8 cellular contexts compared by ENCODE assay signal in genomic region chr17:82457071-82457789, GRCh38. TPM values are rescaled to one million over a fixed set of nuclear protein-coding genes. Genes with fewer than 3 reads are reported as not detected.
DNase-seq lines count a peak whose midpoint lies in the region; ATAC-seq lines count a peak whose summit lies in the region.

No MANE protein-coding gene starts in this region.

- H3K4me1 Mint-ChIP-seq in activated T-cell treated with anti-CD3 and anti-CD28 coated beads, Interleukin-2, amount 50 U/mL, for 72 hours (ENCODE audit: low read depth): peaks cover 33% of the 10 kb centered on the region
- peaks cover 25% of the 10 kb centered on the region for H3K4me1 Mint-ChIP-seq in activated naive CD8-positive, alpha-beta T cell treated with anti-CD3 and anti-CD28 coated beads for 36 hours

- H3K27ac Mint-ChIP-seq in activated T-cell treated with anti-CD3 and anti-CD28 coated beads, Interleukin-2, amount 50 U/mL, for 72 hours: peak overlapping the region; percentile 99
- peak overlapping the region; percentile 93 for H3K27ac Mint-ChIP-seq in activated naive CD8-positive, alpha-beta T cell treated with anti-CD3 and anti-CD28 coated beads for 36 hours

- ATAC-seq in activated T-cell treated with anti-CD3 and anti-CD28 coated beads, Interleukin-2, amount 50 U/mL, for 72 hours (replicated peaks in 1 of 2): no peak

- peak overlapping the region; percentile 89; the same call in 1 of the 2 replicates for H3K9ac ChIP-seq in iPS-20b (ENCODE audit: low read depth, low read length)

- no peaks in the 10 kb centered on the region for H3K9me3 ChIP-seq in iPS-20b (ENCODE audit: insufficient read depth, low read depth, low read length)

- peaks cover 5% of the 10 kb centered on the region; the same call in 1 of the 2 replicates for H3K4me1 ChIP-seq in iPS-20b (ENCODE audit: insufficient read depth, low read length)

- no peaks in the 10 kb centered on the region for H3K27me3 Mint-ChIP-seq in activated T-cell treated with anti-CD3 and anti-CD28 coated beads, Interleukin-2, amount 50 U/mL, for 72 hours (ENCODE audit: low read depth)
- no peaks in the 10 kb centered on the region for H3K27me3 Mint-ChIP-seq in activated naive CD8-positive, alpha-beta T cell treated with anti-CD3 and anti-CD28 coated beads for 36 hours

- no peak overlapping the region for H3K27ac ChIP-seq in iPS-20b (ENCODE audit: low read length)
- H3K27ac ChIP-seq in temporal lobe (ENCODE audit: low read depth, low read length): peak overlapping the region; percentile 99

- peaks cover 11 to 13% of the 10 kb centered on the region in 2 donors for H3K36me3 Mint-ChIP-seq in activated T-cell treated with anti-CD3 and anti-CD28 coated beads, Interleukin-2, amount 50 U/mL, for 72 hours (ENCODE audit: insufficient read depth in 2 of 2)
- H3K36me3 Mint-ChIP-seq in activated naive CD8-positive, alpha-beta T cell treated with anti-CD3 and anti-CD28 coated beads for 36 hours: peaks cover 9% of the 10 kb centered on the region

- peak overlapping the region; percentile 94 for H3K4me3 Mint-ChIP-seq in activated T-cell treated with anti-CD3 and anti-CD28 coated beads, Interleukin-2, amount 50 U/mL, for 72 hours
- H3K4me3 Mint-ChIP-seq in activated naive CD8-positive, alpha-beta T cell treated with anti-CD3 and anti-CD28 coated beads for 36 hours: peak overlapping the region; percentile 80

- H3K9me3 Mint-ChIP-seq in activated T-cell treated with anti-CD3 and anti-CD28 coated beads, Interleukin-2, amount 50 U/mL, for 72 hours: peaks cover 0 to 2% of the 10 kb centered on the region in 2 donors
- no peaks in the 10 kb centered on the region for H3K9me3 Mint-ChIP-seq in activated naive CD8-positive, alpha-beta T cell treated with anti-CD3 and anti-CD28 coated beads for 36 hours

- H3K27me3 ChIP-seq in iPS-20b (ENCODE audit: insufficient read depth, low read length): no peaks in the 10 kb centered on the region

- peaks cover 12% of the 10 kb centered on the region for H3K36me3 ChIP-seq in iPS-20b (ENCODE audit: insufficient read depth, low read depth, low read length)

- no peak for DNase-seq in activated T-cell treated with anti-CD3 and anti-CD28 coated beads, Interleukin-2, amount 50 U/mL, for 72 hours
- no peak for DNase-seq in activated T-cell treated with anti-CD3 and anti-CD28 coated beads for 4 hours
- no peak for DNase-seq in activated naive CD8-positive, alpha-beta T cell treated with anti-CD3 and anti-CD28 coated beads for 36 hours
- no peak for DNase-seq in dedifferentiated amniotic fluid mesenchymal stem cell (ENCODE audit: extremely low spot score)
- DNase-seq in SW 1271 (lab: John Stamatoyannopoulos, UW): no peak
- no peak for DNase-seq in activated CD4-positive, alpha-beta T cell treated with anti-CD3 and anti-CD28 coated beads, Interleukin-2, amount 50 U/mL, for 1 hour

- H3K4me3 ChIP-seq in iPS-20b (ENCODE audit: low read length): peak overlapping the region; percentile 88

RNA-seq across cellular contexts. Expression of gene NARF, which starts 1.3 kb away (rescaled TPM):
- total RNA-seq in activated T-cell treated with anti-CD3 and anti-CD28 coated beads, Interleukin-2, amount 50 U/mL, for 72 hours: 100 to 1,000 TPM in 1 of 2 donors, 10 to 100 TPM in 1; 90.4 to 120 TPM
- 10 to 100 TPM; 49.9 to 51.3 TPM for total RNA-seq in activated naive CD8-positive, alpha-beta T cell treated with anti-CD3 and anti-CD28 coated beads for 36 hours
- total RNA-seq in temporal lobe: 40.6 TPM

RNA-seq across cellular contexts. Expression of gene CYBC1, which starts 6.7 kb away (rescaled TPM):
- 100 to 1,000 TPM; 256 to 300 TPM for total RNA-seq in activated T-cell treated with anti-CD3 and anti-CD28 coated beads, Interleukin-2, amount 50 U/mL, for 72 hours
- total RNA-seq in activated naive CD8-positive, alpha-beta T cell treated with anti-CD3 and anti-CD28 coated beads for 36 hours: 100 to 1,000 TPM; 156 to 163 TPM
- 25.1 TPM for total RNA-seq in temporal lobe

RNA-seq across cellular contexts. Expression of gene OGFOD3, which starts 38.8 kb away (rescaled TPM):
- 10 to 100 TPM; 17.2 to 17.7 TPM for total RNA-seq in activated T-cell treated with anti-CD3 and anti-CD28 coated beads, Interleukin-2, amount 50 U/mL, for 72 hours
- total RNA-seq in activated naive CD8-positive, alpha-beta T cell treated with anti-CD3 and anti-CD28 coated beads for 36 hours: 10 to 100 TPM; 18.4 to 21.5 TPM
- 10.1 TPM for total RNA-seq in temporal lobe

RNA-seq across cellular contexts. Expression of gene HEXD, which starts 39.1 kb away (rescaled TPM):
- 10 to 100 TPM; 26.4 to 26.7 TPM for total RNA-seq in activated T-cell treated with anti-CD3 and anti-CD28 coated beads, Interleukin-2, amount 50 U/mL, for 72 hours
- 10 to 100 TPM; 17.3 to 20.3 TPM for total RNA-seq in activated naive CD8-positive, alpha-beta T cell treated with anti-CD3 and anti-CD28 coated beads for 36 hours
- total RNA-seq in temporal lobe: 21.1 TPM
